8 cellular contexts compared by ENCODE assay signal in genomic region chr7:119935418-119936025, GRCh38.
DNase-seq lines count a peak whose midpoint lies in the region; TF ChIP-seq lines count a peak whose summit lies in the region.

No MANE protein-coding gene starts in this region.

- no peak for TF ChIP-seq CTCF in HEK293 (tag by site-specific recombination; IDR thresholded peaks at IDR 0.05)

- H3K4me3 ChIP-seq in HEK293 (ENCODE audit: low read depth, low read length) (no peak overlapping the region), H7 (ENCODE audit: insufficient read depth, low read depth, low read length) (no peak overlapping the region)

- H3K27ac ChIP-seq in HEK293 (ENCODE audit: extremely low read depth, low read depth, low read length): no peak overlapping the region

- no peaks in the 10 kb centered on the region for H3K36me3 ChIP-seq in HEK293 (ENCODE audit: control insufficient read depth in 2 of 2, insufficient read depth in 1 of 2, low read length in 2 of 2)
- no peaks in the 10 kb centered on the region for H3K36me3 ChIP-seq in H7 (replicated peaks; ENCODE audit: control insufficient read depth, insufficient read depth, low read length)

- CTCF ChIA-PET in HEK293 (lab: Yijun Ruan, JAX): interaction anchor here (0.6 to 3.9 kb wide), 14 partner anchors 9 to 877 kb away, joined by 3 to 42 read pairs (median 3); partner anchors contain the start of gene KCND2

- H3K9me3 ChIP-seq in HEK293 (ENCODE audit: control insufficient read depth, insufficient read depth, low read depth, low read length): no peaks in the 10 kb centered on the region

- H3K4me1 ChIP-seq in HEK293 (ENCODE audit: control insufficient read depth, insufficient read depth, low read length): no peaks in the 10 kb centered on the region

- H3K27me3 ChIP-seq in H7 (ENCODE audit: control insufficient read depth, insufficient read depth, low read length): no peaks in the 10 kb centered on the region

- POLR2A ChIA-PET in HEK293 (lab: Yijun Ruan, JAX): interaction anchor here (0.6 kb wide), 1 partner anchor 8 kb away, joined by 3 read pairs; no protein-coding TSS in a partner anchor

- DNase-seq in GM03348 (ENCODE audit: low spot score) (peak; percentile 33), NCI-H187 treated with DMSO at 0.1 percent for 48 hours (lab: John Stamatoyannopoulos, UW) (peak; percentile 8), amniotic epithelial cell (ENCODE audit: low read depth) (peak; percentile 56), kidney tubule cell (ENCODE audit: low spot score) (peak; percentile 47), H7 (no peak), mucosa of gallbladder (ENCODE audit: low spot score) (no peak)
- no peak for DNase-seq in stimulated activated CD4-positive, alpha-beta T cell treated with anti-CD3 and anti-CD28 coated beads, Interleukin-2, amount 100 ng/mL, for 48 hours

TF ChIP-seq in HEK293, 187 proteins besides CTCF, POLR2A, EP300 and RAD21:
- no peak for TF ChIP-seq ZNF510 (tag by site-specific recombination; IDR thresholded peaks at IDR 0.05; ENCODE audit: insufficient replicate concordance)
- no peak for TF ChIP-seq ZNF621 (tag by site-specific recombination; IDR thresholded peaks at IDR 0.05)
- TF ChIP-seq FEZF1 (tag by site-specific recombination; IDR thresholded peaks at IDR 0.05): no peak
- TF ChIP-seq ZNF654 (tag by site-specific recombination; IDR thresholded peaks at IDR 0.05; ENCODE audit: low read depth): peak; percentile 33; the same call in 1 of the 2 replicates
TF ChIP-seq in HEK293: peak in this region for 1.

Comparison
In these comparisons a context has a peak if more than half of its experiments do, and no peak if none do; other contexts are left out.
1. DNase-seq: peak in GM03348 (single experiment), NCI-H187 treated with DMSO at 0.1 percent for 48 hours (single experiment), amniotic epithelial cell (single experiment) and kidney tubule cell (single experiment); none in H7 (single experiment), stimulated activated CD4-positive, alpha-beta T cell treated with anti-CD3 and anti-CD28 coated beads, Interleukin-2, amount 100 ng/mL, for 48 hours (0 of 2) and mucosa of gallbladder (single experiment).